15 cellular contexts compared by ENCODE assay signal in the genomic region with DNA sequence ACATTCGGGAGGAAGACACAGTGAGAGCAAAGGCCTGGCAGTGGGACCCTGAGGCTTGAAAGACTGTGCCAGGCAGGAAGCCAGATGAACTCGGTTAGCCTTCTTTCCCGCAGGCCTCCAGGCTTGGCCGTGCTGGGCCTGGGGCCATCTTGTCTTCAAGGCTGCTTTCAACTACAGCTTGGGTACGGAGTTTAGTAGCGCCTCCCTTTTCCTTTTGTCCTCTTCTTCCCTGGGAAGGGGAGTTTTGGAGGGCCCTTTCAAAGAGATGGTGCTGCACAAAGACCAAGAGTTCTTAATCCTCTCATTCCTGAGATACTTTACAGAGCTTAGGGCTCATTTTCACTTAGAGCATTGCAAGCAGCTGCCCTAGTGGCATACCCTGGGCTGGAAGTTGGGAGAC.
DNase-seq lines count a peak whose midpoint lies in the region; ATAC-seq and TF ChIP-seq lines count a peak whose summit lies in the region.
"Had no signal": no experiment of that assay in that cellular context is flagged by ENCODE, and none has a peak within 500 bp of the region (broad histone marks: within the 10 kb centered on the region; RNA-seq: fewer than 3 reads in every experiment).

No MANE protein-coding gene starts in this region.

- H3K27ac Mint-ChIP-seq in WTC11, result peak overlapping the region; percentile 32; the same call in 1 of the 2 replicates
- H3K27ac Mint-ChIP-seq: activated CD4-positive, alpha-beta memory T cell treated with anti-CD3 and anti-CD28 coated beads for 36 hours had no signal

- H3K4me1 ChIP-seq in HAP-1 (peaks cover 28% of the 10 kb centered on the region), right cardiac atrium (ENCODE audit: control insufficient read depth, insufficient read depth, low read length) (peaks cover 13% of the 10 kb centered on the region)

- H3K36me3 ChIP-seq in HAP-1 (replicated peaks), result no peaks in the 10 kb centered on the region
- H3K36me3 ChIP-seq: ovary, suprapubic skin had no signal

- H3K27ac ChIP-seq in right cardiac atrium (ENCODE audit: low read length), result peak overlapping the region; percentile 94
- H3K27ac ChIP-seq: HL-60, ovary, suprapubic skin had no signal

- ATAC-seq in WTC11 (no peak), right cardiac atrium (no peak), GM21515 (IDR thresholded peaks at IDR 0.05; ENCODE audit: unreplicated experiment) (no peak)
- ATAC-seq: activated T-helper 17 cell treated with anti-CD3 and anti-CD28 coated beads, Interleukin-2, amount 50 U/mL, for 72 hours had no signal

- TF ChIP-seq CTCF in WTC11 (IDR thresholded peaks at IDR 0.05), result no peak
- peak; percentile 28 for TF ChIP-seq CTCF in retinal pigment epithelial cell (conservative IDR thresholded peaks at IDR 0.05; ENCODE audit: low read depth, low read length)

- H3K9me3 ChIP-seq in HAP-1 (no peaks in the 10 kb centered on the region), right cardiac atrium (ENCODE audit: control insufficient read depth, low read length) (no peaks in the 10 kb centered on the region)
- H3K9me3 ChIP-seq: ovary, suprapubic skin had no signal

- H3K4me3 Mint-ChIP-seq in WTC11, result no peak overlapping the region
- H3K4me3 Mint-ChIP-seq: activated CD4-positive, alpha-beta memory T cell treated with anti-CD3 and anti-CD28 coated beads for 36 hours had no signal

- intact Hi-C loops in right cardiac atrium (cut with DNase I), result loop anchor here in 1 of 4 donors (2.0 kb wide), 1 partner anchor 96 kb away; no protein-coding TSS in a partner anchor

- H3K27me3 Mint-ChIP-seq in WTC11 (ENCODE audit: low read depth), result peaks cover 2% of the 10 kb centered on the region; the same call in 1 of the 2 replicates

- no peaks in the 10 kb centered on the region for H3K27me3 ChIP-seq in HAP-1 (ENCODE audit: low read depth)
- H3K27me3 ChIP-seq in right cardiac atrium (ENCODE audit: control insufficient read depth, insufficient read depth), result no peaks in the 10 kb centered on the region
- H3K27me3 ChIP-seq: dorsolateral prefrontal cortex, ovary had no signal

- no peaks in the 10 kb centered on the region for H3K9me3 Mint-ChIP-seq in WTC11
- H3K9me3 Mint-ChIP-seq: activated CD4-positive, alpha-beta memory T cell treated with anti-CD3 and anti-CD28 coated beads for 36 hours; activated T-helper 17 cell treated with anti-CD3 and anti-CD28 coated beads, Interleukin-2, amount 50 U/mL, for 72 hours had no signal

- POLR2A ChIA-PET in WTC11 (lab: Charles Lee), result interaction anchor here (0.9 kb wide), 1 partner anchor 19 kb away, joined by 3 read pairs; no protein-coding TSS in a partner anchor

- no peak overlapping the region for H3K4me3 ChIP-seq in HAP-1
- no peak overlapping the region for H3K4me3 ChIP-seq in right cardiac atrium (ENCODE audit: low read length)
- H3K4me3 ChIP-seq in retinal pigment epithelial cell (ENCODE audit: low read length), result no peak overlapping the region
- H3K4me3 ChIP-seq: dorsolateral prefrontal cortex, ovary, suprapubic skin had no signal

- DNase-seq in HAP-1 (ENCODE audit: low spot score in 2 of 2), result peak; percentile 70 to 83
- no peak for DNase-seq in WTC11 (ENCODE audit: low spot score)
- no peak for DNase-seq in right cardiac atrium
- peak; percentile 71 for DNase-seq in retinal pigment epithelial cell (ENCODE audit: low read depth)
- no peak for DNase-seq in NCI-H2107 (lab: John Stamatoyannopoulos, UW)
- DNase-seq in NCI-H1417 (lab: John Stamatoyannopoulos, UW), result no peak
- no peak for DNase-seq in NCI-H1930 (lab: John Stamatoyannopoulos, UW)
- DNase-seq: activated CD4-positive, alpha-beta memory T cell treated with anti-CD3 and anti-CD28 coated beads for 36 hours; dorsolateral prefrontal cortex; foreskin fibroblast; ovary had no signal

- CTCF ChIA-PET in WTC11 (lab: Charles Lee), result interaction anchor here (1.0 to 2.4 kb wide), 3 partner anchors 31 to 90 kb away, joined by 4 to 17 read pairs (median 5); no protein-coding TSS in a partner anchor

- in situ Hi-C loops in HAP-1 (cut with MboI; ENCODE audit: low sequenced_read_pairs), result no loop called here

- peaks cover 68% of the 10 kb centered on the region for H3K4me1 Mint-ChIP-seq in WTC11

- H3K36me3 Mint-ChIP-seq in WTC11, result peaks cover 5% of the 10 kb centered on the region

- 60% methylated on average over 6 of the region's 6 CpGs for WGBS in right cardiac atrium

TF ChIP-seq in WTC11, 78 proteins besides CTCF, POLR2A, EP300 and RAD21:
- TF ChIP-seq, protein P1, sequence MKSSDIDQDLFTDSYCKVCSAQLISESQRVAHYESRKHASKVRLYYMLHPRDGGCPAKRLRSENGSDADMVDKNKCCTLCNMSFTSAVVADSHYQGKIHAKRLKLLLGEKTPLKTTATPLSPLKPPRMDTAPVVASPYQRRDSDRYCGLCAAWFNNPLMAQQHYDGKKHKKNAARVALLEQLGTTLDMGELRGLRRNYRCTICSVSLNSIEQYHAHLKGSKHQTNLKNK (CRISPR knock-in tag; IDR thresholded peaks at IDR 0.05), result no peak
- TF ChIP-seq GRHL2 (CRISPR knock-in tag; IDR thresholded peaks at IDR 0.05; ENCODE audit: insufficient replicate concordance, severe bottlenecking), result no peak
- TF ChIP-seq, protein P2, sequence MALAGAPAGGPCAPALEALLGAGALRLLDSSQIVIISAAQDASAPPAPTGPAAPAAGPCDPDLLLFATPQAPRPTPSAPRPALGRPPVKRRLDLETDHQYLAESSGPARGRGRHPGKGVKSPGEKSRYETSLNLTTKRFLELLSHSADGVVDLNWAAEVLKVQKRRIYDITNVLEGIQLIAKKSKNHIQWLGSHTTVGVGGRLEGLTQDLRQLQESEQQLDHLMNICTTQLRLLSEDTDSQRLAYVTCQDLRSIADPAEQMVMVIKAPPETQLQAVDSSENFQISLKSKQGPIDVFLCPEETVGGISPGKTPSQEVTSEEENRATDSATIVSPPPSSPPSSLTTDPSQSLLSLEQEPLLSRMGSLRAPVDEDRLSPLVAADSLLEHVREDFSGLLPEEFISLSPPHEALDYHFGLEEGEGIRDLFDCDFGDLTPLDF (CRISPR knock-in tag; IDR thresholded peaks at IDR 0.05), result no peak

Comparison
In these comparisons a context has a peak if more than half of its experiments do, and no peak if none do; other contexts are left out.
1. DNase-seq: peak in HAP-1 (2 of 2) and retinal pigment epithelial cell (single experiment); none in WTC11 (single experiment), right cardiac atrium (0 of 3), NCI-H2107 (single experiment), NCI-H1417 (0 of 3) and NCI-H1930 (0 of 2).